28 cellular contexts compared by ENCODE assay signal in genomic region chr15:67908756-67909155, GRCh38.
"Had no signal": no experiment of that assay in that cellular context is flagged by ENCODE, and none has a peak within 500 bp of the region (broad histone marks: within the 10 kb centered on the region; RNA-seq: fewer than 3 reads in every experiment).

No MANE protein-coding gene starts in this region.

- ATAC-seq: stimulated activated effector memory CD8-positive, alpha-beta T cell treated with anti-CD3 and anti-CD28 coated beads, Interleukin-12 subunit alpha, Interleukin-12 subunit beta, amount 100 ng/mL, for 72 hours; stimulated activated memory B cell treated with anti-CD40 and anti-IgM and Interleukin-4, amounts not matched to agents 10 μg/mL and 1 μg/mL and 100 μg/mL, for 72 hours; stimulated activated naive B cell treated with anti-CD40 and anti-IgM and Interleukin-4, amounts not matched to agents 10 μg/mL and 1 μg/mL and 100 μg/mL, for 72 hours; stimulated activated naive CD8-positive, alpha-beta T cell treated with anti-CD3 and anti-CD28 coated beads, Interleukin-15, amount 100 ng/mL, for 72 hours; stimulated activated naive CD8-positive, alpha-beta T cell treated with anti-CD3 and anti-CD28 coated beads, Interleukin-15, Interleukin-2, amounts not matched to agents 100 U/mL and 50 U/mL, for 24 hours; upper lobe of right lung had no signal

- H3K9me3 ChIP-seq: suprapubic skin, testis, thoracic aorta, thyroid gland, upper lobe of right lung, uterus, vagina had no signal

- H3K27me3 ChIP-seq: stomach, suprapubic skin, testis, thyroid gland, tibial artery, tibial nerve, transverse colon, upper lobe of left lung, upper lobe of right lung, uterus, vagina had no signal

- DNase-seq: stimulated activated CD4-positive, alpha-beta T cell treated with anti-CD3 and anti-CD28 coated beads, Interleukin-2, amount 100 ng/mL, for 48 hours; stimulated activated CD4-positive, alpha-beta T cell treated with anti-CD3 and anti-CD28 coated beads, Interleukin-4, amount 100 ng/mL, for 1 hour; stimulated activated CD4-positive, alpha-beta T cell treated with anti-CD3 and anti-CD28 coated beads, Interleukin-4, amount 100 ng/mL, for 24 hours; stimulated activated CD4-positive, alpha-beta T cell treated with anti-CD3 and anti-CD28 coated beads, Interleukin-4, amount 100 ng/mL, for 4 hours; stimulated activated CD8-positive, alpha-beta memory T cell treated with anti-CD3 and anti-CD28 coated beads, Interleukin-4, amount 100 ng/mL, for 48 hours; stimulated activated naive B cell treated with anti-CD40 and anti-IgM and Interleukin-4, amounts not matched to agents 10 μg/mL and 1 μg/mL and 100 μg/mL, for 72 hours; stimulated activated naive CD4-positive, alpha-beta T cell; stimulated activated naive CD4-positive, alpha-beta T cell treated with Interleukin-2 at 50 U/mL for 16 hours; stimulated activated naive CD8-positive, alpha-beta T cell treated with anti-CD3 and anti-CD28 coated beads, Interleukin-15, amount 100 ng/mL, for 72 hours; stimulated activated naive CD8-positive, alpha-beta T cell treated with anti-CD3 and anti-CD28 coated beads, Interleukin-15, Interleukin-2, amounts not matched to agents 100 U/mL and 50 U/mL, for 24 hours; stomach; substantia nigra; testis; thyroid gland; tibial artery; transverse colon; upper lobe of left lung; upper lobe of right lung; uterus had no signal

- H3K4me1 Mint-ChIP-seq: stimulated activated naive CD8-positive, alpha-beta T cell treated with anti-CD3 and anti-CD28 coated beads, Interleukin-15, amount 100 ng/mL, for 72 hours had no signal

- FAIRE-seq: urothelium cell line had no signal

- H3K4me3 Mint-ChIP-seq: stimulated activated effector memory CD8-positive, alpha-beta T cell treated with anti-CD3 and anti-CD28 coated beads, Interleukin-12 subunit alpha, Interleukin-12 subunit beta, amount 100 ng/mL, for 72 hours; stimulated activated memory B cell treated with anti-CD40 and anti-IgM and Interleukin-4, amounts not matched to agents 10 μg/mL and 1 μg/mL and 100 μg/mL, for 72 hours; stimulated activated naive B cell treated with anti-CD40 and anti-IgM and Interleukin-4, amounts not matched to agents 10 μg/mL and 1 μg/mL and 100 μg/mL, for 72 hours; stimulated activated naive CD8-positive, alpha-beta T cell treated with anti-CD3 and anti-CD28 coated beads, Interleukin-15, amount 100 ng/mL, for 72 hours; stimulated activated naive CD8-positive, alpha-beta T cell treated with anti-CD3 and anti-CD28 coated beads, Interleukin-15, Interleukin-2, amounts not matched to agents 100 ng/mL and 50 ng/mL, for 24 hours; type B pancreatic cell had no signal

- H3K27ac Mint-ChIP-seq: stimulated activated effector memory CD8-positive, alpha-beta T cell treated with anti-CD3 and anti-CD28 coated beads, Interleukin-12 subunit alpha, Interleukin-12 subunit beta, amount 100 ng/mL, for 72 hours; stimulated activated memory B cell treated with anti-CD40 and anti-IgM and Interleukin-4, amounts not matched to agents 10 μg/mL and 1 μg/mL and 100 μg/mL, for 72 hours; stimulated activated naive B cell treated with anti-CD40 and anti-IgM and Interleukin-4, amounts not matched to agents 10 μg/mL and 1 μg/mL and 100 μg/mL, for 72 hours; stimulated activated naive CD8-positive, alpha-beta T cell treated with anti-CD3 and anti-CD28 coated beads, Interleukin-15, amount 100 ng/mL, for 72 hours; stimulated activated naive CD8-positive, alpha-beta T cell treated with anti-CD3 and anti-CD28 coated beads, Interleukin-15, Interleukin-2, amounts not matched to agents 100 ng/mL and 50 ng/mL, for 24 hours; type B pancreatic cell had no signal

- H3K4me1 ChIP-seq: suprapubic skin, testis, tibial nerve, upper lobe of left lung, upper lobe of right lung, uterus, vagina had no signal

- H3K27ac ChIP-seq: stomach, suprapubic skin, testis, thoracic aorta, thyroid gland, tibial artery, tibial nerve, transverse colon, upper lobe of left lung, upper lobe of right lung, uterus, vagina had no signal

- H3K4me3 ChIP-seq: stomach, suprapubic skin, testis, thoracic aorta, thyroid gland, tibial artery, tibial nerve, transverse colon, upper lobe of left lung, upper lobe of right lung, uterus, vagina had no signal

- H3K27me3 Mint-ChIP-seq: stimulated activated naive B cell treated with anti-CD40 and anti-IgM and Interleukin-4, amounts not matched to agents 10 μg/mL and 1 μg/mL and 100 μg/mL, for 72 hours; stimulated activated naive CD8-positive, alpha-beta T cell treated with anti-CD3 and anti-CD28 coated beads, Interleukin-15, amount 100 ng/mL, for 72 hours; type B pancreatic cell had no signal

- H3K36me3 Mint-ChIP-seq: stimulated activated effector memory CD8-positive, alpha-beta T cell treated with anti-CD3 and anti-CD28 coated beads, Interleukin-12 subunit alpha, Interleukin-12 subunit beta, amount 100 ng/mL, for 72 hours; stimulated activated memory B cell treated with anti-CD40 and anti-IgM and Interleukin-4, amounts not matched to agents 10 μg/mL and 1 μg/mL and 100 μg/mL, for 72 hours; type B pancreatic cell had no signal

- H3K36me3 ChIP-seq: stomach, suprapubic skin, thoracic aorta, thyroid gland, tibial artery, tibial nerve, transverse colon, upper lobe of left lung, upper lobe of right lung, uterus, vagina had no signal
